In genomic region chr13:41061075-41061913, GRCh38 we compare ENCODE assay signal across 1 cellular context.
TF ChIP-seq lines count a peak whose summit lies in the region.

WBP4 (plus strand) TSS chr13:41061509; CDS start chr13:41061674, 165 bp downstream.

TF ChIP-seq in K562, 482 proteins besides CTCF, POLR2A, EP300 and RAD21 (continued from another document and continues in another):
- TF ChIP-seq KDM4B (IDR thresholded peaks at IDR 0.05; ENCODE audit: borderline replicate concordance in 2 of 2, low read depth in 1 of 2) (0 out of 4 replicates have a peak, but pooled peaks of 1 of the 2 experiments have one; percentile 37), NFIC (IDR thresholded peaks at IDR 0.05) (peak; percentile 99), RAD51 (IDR thresholded peaks at IDR 0.05; ENCODE audit: borderline replicate concordance, low read depth) (peak; percentile 5; the same call in 1 of the 2 replicates), ZBTB2 (IDR thresholded peaks at IDR 0.05) (0 out of 2 replicates have a peak, but pooled peaks have one; percentile 45), NRF1 (conservative IDR thresholded peaks at IDR 0.05 in 1 of 2, IDR thresholded peaks at IDR 0.05 in 1 of 2) (0 out of 4 replicates have a peak, but pooled peaks of 1 of the 2 experiments have one; percentile 27), RREB1 (CRISPR knock-in tag; IDR thresholded peaks at IDR 0.05) (no peak), NKRF (IDR thresholded peaks at IDR 0.05; ENCODE audit: borderline replicate concordance) (peak; percentile 15), HDAC2 (IDR thresholded peaks at IDR 0.05) (peak; percentile 37; the same call in 1 of the 2 replicates), DACH1 (IDR thresholded peaks at IDR 0.05; ENCODE audit: partially characterized antibody) (peak; percentile 99), ZBTB34 (CRISPR knock-in tag; IDR thresholded peaks at IDR 0.05) (no peak), RBFOX2 (IDR thresholded peaks at IDR 0.05; ENCODE audit: low read depth, low read length) (peak; percentile 78), NCOR1 (IDR thresholded peaks at IDR 0.05) (0 out of 2 replicates have a peak, but pooled peaks have one; percentile 7), AFF1 (IDR thresholded peaks at IDR 0.05; ENCODE audit: low read depth in 1 of 2, partially characterized antibody in 2 of 2) (peak in 1 of 2 experiments; percentile 47), SMAD1 (IDR thresholded peaks at IDR 0.05; ENCODE audit: low read depth, low read length, partially characterized antibody) (peak; percentile 42), ZNF318 (IDR thresholded peaks at IDR 0.05; ENCODE audit: borderline replicate concordance in 1 of 2, low read depth in 1 of 2) (0 out of 4 replicates have a peak, but pooled peaks of 1 of the 2 experiments have one; percentile 49), ZNF589 (CRISPR knock-in tag; IDR thresholded peaks at IDR 0.05; ENCODE audit: low read depth) (0 out of 2 replicates have a peak, but pooled peaks have one; percentile 69), ATF3 (IDR thresholded peaks at IDR 0.05) (peak; percentile 17; the same call in 1 of the 2 replicates), ATF3 (CRISPR knock-in tag; conservative IDR thresholded peaks at IDR 0.05) (no peak), VEZF1 (CRISPR knock-in tag; IDR thresholded peaks at IDR 0.05) (peak; percentile 72)
